In the genomic region with DNA sequence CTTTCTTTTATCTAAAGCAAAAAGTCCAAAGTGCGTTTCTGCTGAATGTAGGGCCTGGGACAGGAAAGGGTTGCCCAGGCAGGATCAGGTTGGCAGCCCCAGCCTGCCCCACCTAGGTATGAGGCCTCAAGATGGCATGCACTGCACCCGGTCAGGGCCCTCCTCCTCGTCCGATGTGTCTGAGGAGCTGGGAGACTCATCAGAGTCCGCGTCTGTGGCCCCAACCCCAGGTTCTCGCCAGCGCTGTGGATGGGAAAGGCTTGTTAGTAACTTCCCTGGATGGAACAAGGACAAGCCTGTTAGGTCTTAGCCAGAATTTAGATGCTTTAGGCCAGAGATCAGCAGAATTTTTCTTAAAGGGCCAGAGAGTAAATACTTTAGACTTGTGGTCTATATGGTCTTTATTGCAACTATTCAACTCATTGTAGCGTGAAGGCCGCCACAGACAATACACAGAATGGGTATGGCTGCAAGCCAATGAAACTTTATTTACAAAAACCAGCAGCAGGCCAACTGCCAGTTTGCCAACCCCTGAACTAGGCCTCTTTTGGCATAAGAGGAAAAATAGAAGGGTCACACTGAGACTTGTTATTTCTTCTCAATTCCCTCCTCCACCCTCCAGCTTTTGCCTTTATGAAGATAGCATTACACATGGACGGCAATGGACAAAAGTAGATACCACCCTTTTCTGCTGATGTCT, we compare ENCODE assay signal across 12 cellular contexts. TPM values are rescaled to one million over a fixed set of nuclear protein-coding genes. Genes with fewer than 3 reads are reported as not detected.
DNase-seq lines count a peak whose midpoint lies in the region; ATAC-seq, FAIRE-seq and TF ChIP-seq lines count a peak whose summit lies in the region.
"Had no signal": no experiment of that assay in that cellular context is flagged by ENCODE, and none has a peak within 500 bp of the region (broad histone marks: within the 10 kb centered on the region; RNA-seq: fewer than 3 reads in every experiment).

No MANE protein-coding gene starts in this region.

- H3K4me3 Mint-ChIP-seq in activated T-cell treated with anti-CD3 and anti-CD28 coated beads, Interleukin-2, amount 50 U/mL, for 24 hours = no peak overlapping the region
- H3K4me3 Mint-ChIP-seq: activated CD8-positive, alpha-beta T cell treated with anti-CD3 and anti-CD28 coated beads for 36 hours; IgD-negative memory B cell had no signal

- H3K4me2 ChIP-seq in H1 (ENCODE audit: insufficient read depth in 1 of 2, low read depth in 2 of 2, low read length in 2 of 2) = no peak overlapping the region

- WGBS in H1 (ENCODE audit: extremely low coverage in 1 of 2, insufficient coverage in 1 of 2, insufficient read length in 1 of 2, insufficient replicate concordance in 2 of 2, low coverage in 1 of 2, low lambda C conversion rate in 2 of 2, missing lambda C conversion rate in 1 of 2), 2 experiments = 86% methylated on average over 11 of the region's 11 CpGs; no CpG with 5 or more reads in 1 of the 2 experiments
- 22 to 24% methylated on average over 11 of the region's 11 CpGs for WGBS in tibial nerve, 2 donors

- no peak overlapping the region for H2BK20ac ChIP-seq in H1 (ENCODE audit: low read length)

- H2AFZ ChIP-seq in H1 (ENCODE audit: low read length) = no peak overlapping the region

- TF ChIP-seq POLR2A in H1 (IDR thresholded peaks at IDR 0.05; ENCODE audit: control extremely low read depth in 1 of 2, low read depth in 2 of 2, low read length in 2 of 2) = no peak
- TF ChIP-seq POLR2A in tibial nerve (IDR thresholded peaks at IDR 0.05) = no peak

- CTCF ChIA-PET in H1 (lab: Charles Lee; ENCODE audit: partially characterized antibody) = interaction anchor here (0.6 to 7.4 kb wide), 11 partner anchors 11 to 171 kb away, joined by 3 to 105 read pairs (median 46); a partner anchor contains a TSS

- H2BK120ac ChIP-seq in H1 (replicated peaks; ENCODE audit: low read depth, low read length) = no peak overlapping the region

- no peaks in the 10 kb centered on the region for H3K23me2 ChIP-seq in H1 (ENCODE audit: low read depth, low read length)

- H3K23ac ChIP-seq in H1 (ENCODE audit: insufficient read length) = no peak overlapping the region

- 0 out of 2 replicates have a peak overlapping the region, but pooled peaks have one; percentile 14 for H2BK5ac ChIP-seq in H1 (ENCODE audit: low read depth, low read length)

- no peak overlapping the region for H4K5ac ChIP-seq in H1 (ENCODE audit: insufficient read length, low read depth, low read length)

- ATAC-seq in HG03442 (IDR thresholded peaks at IDR 0.05; ENCODE audit: unreplicated experiment) (no peak), GM19023 (IDR thresholded peaks at IDR 0.05; ENCODE audit: unreplicated experiment) (no peak)
- ATAC-seq: activated CD8-positive, alpha-beta T cell treated with anti-CD3 and anti-CD28 coated beads for 36 hours; PC-3 had no signal

- H3K56ac ChIP-seq in H1 (replicated peaks; ENCODE audit: insufficient read length, low read depth, low read length) = no peak overlapping the region

- POLR2A ChIA-PET in H1 (lab: Charles Lee; ENCODE audit: partially characterized antibody) = interaction anchor here (0.9 to 5.1 kb wide), 6 partner anchors 10 to 138 kb away, joined by 3 to 44 read pairs (median 4); a partner anchor contains a TSS

- TF ChIP-seq EP300 in H1 (IDR thresholded peaks at IDR 0.05; ENCODE audit: borderline replicate concordance in 1 of 2, low read depth in 2 of 2, low read length in 2 of 2) (no peak), tibial nerve (IDR thresholded peaks at IDR 0.05) (peak in 1 of 2 donors; percentile 46)

- H3K18ac ChIP-seq in H1 (ENCODE audit: extremely low read depth, low read length) = no peak overlapping the region

- H3K27me3 Mint-ChIP-seq in activated T-cell treated with anti-CD3 and anti-CD28 coated beads, Interleukin-2, amount 50 U/mL, for 24 hours = no peaks in the 10 kb centered on the region
- H3K27me3 Mint-ChIP-seq: activated CD8-positive, alpha-beta T cell treated with anti-CD3 and anti-CD28 coated beads for 36 hours; IgD-negative memory B cell had no signal

- no peak overlapping the region for H2BK12ac ChIP-seq in H1 (ENCODE audit: low read depth, low read length)

- no peaks in the 10 kb centered on the region for H3K27me3 ChIP-seq in H1 (replicated peaks in 1 of 4; ENCODE audit: control insufficient read depth in 3 of 4, extremely low read depth in 1 of 4, insufficient read depth in 3 of 4, low read length in 3 of 4)
- no peaks in the 10 kb centered on the region for H3K27me3 ChIP-seq in mucosa of rectum (ENCODE audit: control insufficient read depth in 2 of 2, insufficient read depth in 2 of 2, low read length in 2 of 2)
- no peaks in the 10 kb centered on the region for H3K27me3 ChIP-seq in tibial nerve
- H3K27me3 ChIP-seq: BE2C had no signal

- H3K9me3 Mint-ChIP-seq in activated T-cell treated with anti-CD3 and anti-CD28 coated beads, Interleukin-2, amount 50 U/mL, for 24 hours = no peaks in the 10 kb centered on the region
- H3K9me3 Mint-ChIP-seq: activated CD8-positive, alpha-beta T cell treated with anti-CD3 and anti-CD28 coated beads for 36 hours; IgD-negative memory B cell had no signal

- H3K27ac Mint-ChIP-seq in activated T-cell treated with anti-CD3 and anti-CD28 coated beads, Interleukin-2, amount 50 U/mL, for 24 hours = peak overlapping the region; percentile 68

- no peak overlapping the region for H3K9ac ChIP-seq in H1 (replicated peaks in 1 of 4; ENCODE audit: extremely low read depth in 1 of 4, low read depth in 3 of 4, low read length in 3 of 4)
- H3K9ac ChIP-seq in mucosa of rectum (ENCODE audit: low read depth in 1 of 2, low read length in 2 of 2) = peak overlapping the region in 1 of 2 donors; percentile 9

- H4K8ac ChIP-seq in H1 (ENCODE audit: extremely low read depth, insufficient read depth, low read length) = no peak overlapping the region

- no peak for DNase-seq in activated T-cell treated with anti-CD3 and anti-CD28 coated beads, Interleukin-2, amount 50 U/mL, for 24 hours
- DNase-seq in activated T-cell treated with anti-CD3 and anti-CD28 coated beads, Interleukin-2, amount 50 U/mL, for 48 hours = no peak
- no peak for DNase-seq in H1 (ENCODE audit: low read depth in 1 of 2, low spot score in 2 of 2)
- DNase-seq in tibial nerve (ENCODE audit: low spot score in 2 of 2) = no peak
- no peak for DNase-seq in SHP77 treated with DMSO at 0.1 percent for 48 hours (lab: John Stamatoyannopoulos, UW)
- DNase-seq: activated CD8-positive, alpha-beta T cell treated with anti-CD3 and anti-CD28 coated beads for 36 hours; BE2C; PC-3 had no signal

- no peaks in the 10 kb centered on the region for H3K4me1 ChIP-seq in H1 (replicated peaks in 1 of 4; ENCODE audit: control insufficient read depth in 3 of 4, insufficient read depth in 4 of 4, low read length in 3 of 4)
- peaks cover 21 to 26% of the 10 kb centered on the region in 2 donors for H3K4me1 ChIP-seq in mucosa of rectum (ENCODE audit: control insufficient read depth in 2 of 2, insufficient read depth in 2 of 2, low read length in 2 of 2)
- peaks cover 3 to 64% (median 29%) of the 10 kb centered on the region in 4 donors for H3K4me1 ChIP-seq in tibial nerve
- H3K4me1 ChIP-seq: BE2C had no signal

- H3K9me3 ChIP-seq in H1 (ENCODE audit: insufficient read depth in 2 of 2, low read depth in 1 of 2, low read length in 1 of 2) = no peaks in the 10 kb centered on the region
- no peaks in the 10 kb centered on the region for H3K9me3 ChIP-seq in mucosa of rectum (ENCODE audit: control insufficient read depth in 2 of 2, low read length in 2 of 2)
- no peaks in the 10 kb centered on the region for H3K9me3 ChIP-seq in tibial nerve
- H3K9me3 ChIP-seq: BE2C had no signal

- H3K4me3 ChIP-seq in H1 (ENCODE audit: extremely low read depth in 1 of 4, insufficient read depth in 2 of 4, low read depth in 3 of 4, low read length in 4 of 4) (no peak overlapping the region), mucosa of rectum (ENCODE audit: low read length in 2 of 2) (peak overlapping the region in 1 of 2 donors; percentile 14), tibial nerve (no peak overlapping the region)

- peaks cover 30 to 82% (median 71%) of the 10 kb centered on the region in 4 experiments for H3K36me3 ChIP-seq in H1 (ENCODE audit: control insufficient read depth in 2 of 4, insufficient read depth in 4 of 4, low read length in 3 of 4)
- H3K36me3 ChIP-seq in mucosa of rectum (ENCODE audit: control insufficient read depth in 2 of 2, insufficient read depth in 2 of 2, low read length in 2 of 2) = peaks cover 76 to 78% of the 10 kb centered on the region in 2 donors
- peaks cover 2 to 87% (median 23%) of the 10 kb centered on the region in 3 donors for H3K36me3 ChIP-seq in tibial nerve

- H3K79me1 ChIP-seq in H1 (ENCODE audit: low read depth, low read length) = no peaks in the 10 kb centered on the region

- no peaks in the 10 kb centered on the region for H3K79me2 ChIP-seq in H1 (ENCODE audit: control insufficient read depth in 1 of 2, insufficient read depth in 2 of 2, low read length in 2 of 2)

- H3K27ac ChIP-seq in H1 (ENCODE audit: low read depth, low read length) = no peak overlapping the region
- H3K27ac ChIP-seq in mucosa of rectum (ENCODE audit: low read depth in 2 of 2, low read length in 2 of 2) = peak overlapping the region; percentile 39 to 59
- peak overlapping the region in 3 of 4 donors; percentile 31 to 80 (median 74) for H3K27ac ChIP-seq in tibial nerve

- no peak overlapping the region for H4K91ac ChIP-seq in H1 (replicated peaks; ENCODE audit: insufficient read length, low read length)

- H3K14ac ChIP-seq in H1 (ENCODE audit: insufficient read length) = no peak overlapping the region

- TF ChIP-seq RAD21 in H1 (IDR thresholded peaks at IDR 0.05 in 1 of 2, conservative IDR thresholded peaks at IDR 0.05 in 1 of 2; ENCODE audit: low read depth in 2 of 2, low read length in 2 of 2) = no peak

- peaks cover 98% of the 10 kb centered on the region for H3K36me3 Mint-ChIP-seq in activated T-cell treated with anti-CD3 and anti-CD28 coated beads, Interleukin-2, amount 50 U/mL, for 24 hours (ENCODE audit: low read depth)
- H3K36me3 Mint-ChIP-seq: IgD-negative memory B cell had no signal

- no peak for FAIRE-seq in H1 (lab: Jason Lieb, UNC)

- no peak overlapping the region for H2BK15ac ChIP-seq in H1 (ENCODE audit: low read length)

- H4K20me1 ChIP-seq in H1 (replicated peaks in 1 of 2; ENCODE audit: control insufficient read depth in 1 of 2, insufficient read depth in 2 of 2, low read length in 2 of 2) = peaks cover 2 to 4% of the 10 kb centered on the region in 2 experiments

- H3K4ac ChIP-seq in H1 (replicated peaks; ENCODE audit: insufficient read length, low read depth, low read length) = no peak overlapping the region

- no peak overlapping the region for H2AK5ac ChIP-seq in H1 (ENCODE audit: low read depth, low read length)

- no peak for TF ChIP-seq CTCF in H1 (IDR thresholded peaks at IDR 0.05; ENCODE audit: control extremely low read depth in 1 of 3, insufficient read depth in 1 of 3, low read depth in 1 of 3, low read length in 3 of 3)
- TF ChIP-seq CTCF in tibial nerve (IDR thresholded peaks at IDR 0.05) = no peak

- H3K4me1 Mint-ChIP-seq in activated T-cell treated with anti-CD3 and anti-CD28 coated beads, Interleukin-2, amount 50 U/mL, for 24 hours (ENCODE audit: low read depth) = no peaks in the 10 kb centered on the region

RNA-seq across cellular contexts. Expression of a gene that starts 12.4 kb away (rescaled TPM):
- 75.1 and 78.8 TPM in 2 replicates for total RNA-seq in H1 (2021; fragmentation: NEBNext Ultra II Directional; extraction: Animal tissue kit (Norgen Biotek cat#: 25700))
- polyA plus RNA-seq in H1 (2011; rRNA removed) = 68.2 and 71.3 TPM in 2 replicates
- 97.2 TPM for polyA plus RNA-seq in H1 (2011; cell fraction: cytosol; rRNA removed)
- 65.2 TPM for polyA plus RNA-seq in H1 (2011; cell fraction: nucleus; rRNA removed)
- 56.1 to 71.9 TPM (median 69.0 TPM) in 4 replicates for polyA plus RNA-seq in H1 (2012, experiment 1 of 2)
- polyA plus RNA-seq in H1 (2012, experiment 2 of 2) = 67.9 TPM
- polyA plus RNA-seq in H1 (2013, experiment 1 of 2) = 109 TPM
- polyA plus RNA-seq in H1 (2013, experiment 2 of 2) = 115 TPM
- polyA minus RNA-seq in H1 (2011; rRNA and poly(A)+ RNA removed) = 77.4 and 108 TPM in 2 replicates
- polyA minus RNA-seq in H1 (2011; cell fraction: cytosol; rRNA and poly(A)+ RNA removed) = 29.1 TPM
- 35.7 TPM for polyA minus RNA-seq in H1 (2011; cell fraction: nucleus; rRNA and poly(A)+ RNA removed)
- 100 to 1,000 TPM; 144 to 154 (median 147) TPM for total RNA-seq in tibial nerve

RNA-seq across cellular contexts. Expression of a gene that starts 27.2 kb away (rescaled TPM):
- total RNA-seq in H1 (2021; fragmentation: NEBNext Ultra II Directional; extraction: Animal tissue kit (Norgen Biotek cat#: 25700)) = 0.80 and 1.1 TPM in 2 replicates
- 1.3 and 1.4 TPM in 2 replicates for polyA plus RNA-seq in H1 (2011; rRNA removed)
- polyA plus RNA-seq in H1 (2011; cell fraction: cytosol; rRNA removed) = 1.5 TPM
- 1.4 TPM for polyA plus RNA-seq in H1 (2011; cell fraction: nucleus; rRNA removed)
- 0.72 to 1.6 TPM (median 1.0 TPM) in 4 replicates for polyA plus RNA-seq in H1 (2012, experiment 1 of 2)
- polyA plus RNA-seq in H1 (2012, experiment 2 of 2) = 0.66 TPM
- 1.4 TPM for polyA plus RNA-seq in H1 (2013, experiment 1 of 2)
- polyA plus RNA-seq in H1 (2013, experiment 2 of 2) = 1.7 TPM
- polyA minus RNA-seq in H1 (2011; rRNA and poly(A)+ RNA removed) = 0.41 and 1.4 TPM in 2 replicates
- polyA minus RNA-seq in H1 (2011; cell fraction: cytosol; rRNA and poly(A)+ RNA removed) = 0.59 TPM
- not detected for polyA minus RNA-seq in H1 (2011; cell fraction: nucleus; rRNA and poly(A)+ RNA removed)
- 1 to 10 TPM in 1 of 4 donors, under 1 TPM in 1, not detected in 2; 0.98 to 1.7 TPM for total RNA-seq in tibial nerve
- total RNA-seq: activated CD8-positive, alpha-beta T cell treated with anti-CD3 and anti-CD28 coated beads for 36 hours; PC-3 had no signal
- polyA plus RNA-seq: IgD-negative memory B cell had no signal

RNA-seq across cellular contexts. Expression of a gene that starts 44.7 kb away (rescaled TPM):
- 110 and 113 TPM in 2 replicates for total RNA-seq in H1 (2021; fragmentation: NEBNext Ultra II Directional; extraction: Animal tissue kit (Norgen Biotek cat#: 25700))
- 68.2 and 86.3 TPM in 2 replicates for polyA plus RNA-seq in H1 (2011; rRNA removed)
- 109 TPM for polyA plus RNA-seq in H1 (2011; cell fraction: cytosol; rRNA removed)
- 282 TPM for polyA plus RNA-seq in H1 (2011; cell fraction: nucleus; rRNA removed)
- polyA plus RNA-seq in H1 (2012, experiment 1 of 2) = 108 to 124 TPM (median 115 TPM) in 4 replicates
- polyA plus RNA-seq in H1 (2012, experiment 2 of 2) = 31.3 TPM
- 82.1 TPM for polyA plus RNA-seq in H1 (2013, experiment 1 of 2)
- 76.5 TPM for polyA plus RNA-seq in H1 (2013, experiment 2 of 2)
- 111 and 133 TPM in 2 replicates for polyA minus RNA-seq in H1 (2011; rRNA and poly(A)+ RNA removed)
- polyA minus RNA-seq in H1 (2011; cell fraction: cytosol; rRNA and poly(A)+ RNA removed) = 66.3 TPM
- 167 TPM for polyA minus RNA-seq in H1 (2011; cell fraction: nucleus; rRNA and poly(A)+ RNA removed)
- total RNA-seq in tibial nerve = 100 to 1,000 TPM; 126 to 186 (median 172) TPM
